Comparison of ENCODE assay signal across 16 cellular contexts in genomic region chr18:24799720-24800119, GRCh38.
DNase-seq lines count a peak whose midpoint lies in the region; ATAC-seq and TF ChIP-seq lines count a peak whose summit lies in the region.
"Had no signal": no experiment of that assay in that cellular context is flagged by ENCODE, and none has a peak within 500 bp of the region (broad histone marks: within the 10 kb centered on the region; RNA-seq: fewer than 3 reads in every experiment).

No MANE protein-coding gene starts in this region.

- in situ Hi-C loops in IMR-90 (cut with MboI; ENCODE audit: low sequenced_read_pairs): no loop called here

- peak overlapping the region; percentile 70 for H3K27ac Mint-ChIP-seq in neural progenitor cell
- H3K27ac Mint-ChIP-seq: HFFc6 had no signal

- no TSS peak for BruUV-seq in IMR-90 (replicated peaks; lab: Mats Ljungman, UMichigan)

- CTCF ChIA-PET in IMR-90 (lab: Yijun Ruan, JAX): no interaction called here

- no peaks in the 10 kb centered on the region for H3K79me1 ChIP-seq in IMR-90 (ENCODE audit: low read depth in 1 of 2, low read length in 2 of 2)

- H4K8ac ChIP-seq in IMR-90 (ENCODE audit: low read depth in 2 of 2, low read length in 2 of 2): peak overlapping the region in 1 of 2 experiments; percentile 27; a peak in 1 of 4 replicates

- H4K5ac ChIP-seq in IMR-90 (ENCODE audit: low read depth, low read length): no peak overlapping the region

- H3K4me2 ChIP-seq in IMR-90 (ENCODE audit: low read depth, low read length): no peak overlapping the region
- H3K4me2 ChIP-seq in neural progenitor cell: no peak overlapping the region
- H3K4me2 ChIP-seq: A549, PC-9 had no signal

- H3K4ac ChIP-seq in IMR-90 (ENCODE audit: low read depth, low read length): no peak overlapping the region

- H3K56ac ChIP-seq in IMR-90 (ENCODE audit: extremely low read depth, insufficient read depth, low read length): no peak overlapping the region

- H2AK5ac ChIP-seq in IMR-90 (ENCODE audit: low read depth, low read length): no peak overlapping the region

- H3K9me3 Mint-ChIP-seq in neural progenitor cell: peaks cover 17% of the 10 kb centered on the region

- no peak overlapping the region for H3K14ac ChIP-seq in IMR-90 (replicated peaks; ENCODE audit: low read depth, low read length)

- peaks cover 4% of the 10 kb centered on the region for H3K9me1 ChIP-seq in IMR-90 (ENCODE audit: insufficient read depth, low read length)

- no peak overlapping the region for H3K4me3 ChIP-seq in IMR-90 (ENCODE audit: insufficient read depth, low read depth, low read length)
- H3K4me3 ChIP-seq in esophagus muscularis mucosa: no peak overlapping the region
- no peak overlapping the region for H3K4me3 ChIP-seq in neural progenitor cell
- no peak overlapping the region for H3K4me3 ChIP-seq in lower leg skin (ENCODE audit: low read depth, poor library complexity, severe bottlenecking)
- no peak overlapping the region for H3K4me3 ChIP-seq in right atrium auricular region
- H3K4me3 ChIP-seq: A549, PC-9, SJCRH30 had no signal

- peak overlapping the region; percentile 27; the same call in 1 of the 2 replicates for H2BK120ac ChIP-seq in IMR-90 (ENCODE audit: low read depth, low read length)

- peaks cover 4% of the 10 kb centered on the region for H3K36me3 Mint-ChIP-seq in neural progenitor cell

- WGBS in IMR-90 (ENCODE audit: extremely low coverage in 2 of 2, insufficient read length in 1 of 2), 2 experiments: no CpG with 5 or more reads among the region's 4 CpGs
- WGBS in esophagus muscularis mucosa: 71% methylated on average over 4 of the region's 4 CpGs
- WGBS in lower leg skin, 2 donors: 39 to 53% methylated on average over 4 of the region's 4 CpGs

- TF ChIP-seq CTCF in C4-2B (conservative IDR thresholded peaks at IDR 0.05) (no peak), IMR-90 (conservative IDR thresholded peaks at IDR 0.05; ENCODE audit: low read depth, low read length) (no peak), esophagus muscularis mucosa (IDR thresholded peaks at IDR 0.05) (no peak), neural progenitor cell (IDR thresholded peaks at IDR 0.05) (no peak), lower leg skin (IDR thresholded peaks at IDR 0.05) (no peak), right atrium auricular region (IDR thresholded peaks at IDR 0.05) (no peak)

- no peak for TF ChIP-seq EP300 in esophagus muscularis mucosa (IDR thresholded peaks at IDR 0.05)

- TF ChIP-seq POLR2A in IMR-90 (IDR thresholded peaks at IDR 0.05; ENCODE audit: low read depth, low read length): no peak
- no peak for TF ChIP-seq POLR2A in esophagus muscularis mucosa (IDR thresholded peaks at IDR 0.05; ENCODE audit: low read depth)
- TF ChIP-seq POLR2A in lower leg skin (IDR thresholded peaks at IDR 0.05): no peak

- H3K79me2 ChIP-seq in neural progenitor cell (ENCODE audit: low read depth): no peaks in the 10 kb centered on the region

- H4K20me1 ChIP-seq in IMR-90 (ENCODE audit: insufficient read depth, low read length): no peaks in the 10 kb centered on the region
- no peaks in the 10 kb centered on the region for H4K20me1 ChIP-seq in neural progenitor cell (ENCODE audit: low read depth)

- ATAC-seq in IMR-90 (ENCODE audit: low read depth) (no peak), HG03045 (IDR thresholded peaks at IDR 0.05; ENCODE audit: unreplicated experiment) (no peak)
- ATAC-seq: A549 had no signal

- no peaks in the 10 kb centered on the region for H3F3A ChIP-seq in neural progenitor cell (ENCODE audit: low read depth)

- H2BK5ac ChIP-seq in IMR-90 (ENCODE audit: low read depth, low read length, poor library complexity, severe bottlenecking): no peak overlapping the region

- H4K91ac ChIP-seq in IMR-90 (ENCODE audit: insufficient read depth, low read depth, low read length): peak overlapping the region; percentile 65; the same call in 1 of the 2 replicates

- H3K9ac ChIP-seq in IMR-90 (ENCODE audit: low read depth, low read length) (no peak overlapping the region), neural progenitor cell (no peak overlapping the region)

- H3K36me3 ChIP-seq in IMR-90 (ENCODE audit: control insufficient read depth, insufficient read depth, low read length) (no peaks in the 10 kb centered on the region), esophagus muscularis mucosa (no peaks in the 10 kb centered on the region), neural progenitor cell (no peaks in the 10 kb centered on the region), right atrium auricular region (no peaks in the 10 kb centered on the region)
- H3K36me3 ChIP-seq: SJCRH30 had no signal

- no peak overlapping the region for H3K4me3 Mint-ChIP-seq in neural progenitor cell
- H3K4me3 Mint-ChIP-seq: HFFc6 had no signal

- H3K4me1 ChIP-seq in IMR-90 (ENCODE audit: control insufficient read depth, insufficient read depth, low read length): peaks cover 9% of the 10 kb centered on the region
- no peaks in the 10 kb centered on the region for H3K4me1 ChIP-seq in esophagus muscularis mucosa
- H3K4me1 ChIP-seq in neural progenitor cell: peaks cover 9% of the 10 kb centered on the region
- no peaks in the 10 kb centered on the region for H3K4me1 ChIP-seq in right atrium auricular region
- H3K4me1 ChIP-seq: A549, SJCRH30 had no signal

- dilution Hi-C loops in IMR-90 (cut with HindIII; ENCODE audit: low sequenced_read_pairs, unreplicated experiment): no loop called here

- no peak overlapping the region for H2AK9ac ChIP-seq in IMR-90 (replicated peaks; ENCODE audit: low read depth, low read length, poor library complexity)

- DNase-seq in IMR-90 (no peak), esophagus muscularis mucosa (ENCODE audit: extremely low spot score) (peak; percentile 50), neural progenitor cell (ENCODE audit: low spot score) (no peak), substantia nigra (lab: John Stamatoyannopoulos, UW) (no peak), lower leg skin (ENCODE audit: low spot score in 2 of 2) (no peak), right atrium auricular region (ENCODE audit: low spot score) (no peak)
- DNase-seq: C1 segment of cervical spinal cord, HFFc6, NCI-H1105, NCI-H187, NCI-H345, PC-9 had no signal

- H3K27me3 ChIP-seq in IMR-90 (ENCODE audit: control insufficient read depth, insufficient read depth, low read length) (no peaks in the 10 kb centered on the region), esophagus muscularis mucosa (peaks cover 0 to 6% (median 0%) of the 10 kb centered on the region in 4 donors), neural progenitor cell (no peaks in the 10 kb centered on the region), right atrium auricular region (no peaks in the 10 kb centered on the region)
- H3K27me3 ChIP-seq: SJCRH30 had no signal

- no peak overlapping the region; the same call in 1 of the 2 replicates for H3K18ac ChIP-seq in IMR-90 (ENCODE audit: low read depth, low read length)

- H2BK15ac ChIP-seq in IMR-90 (ENCODE audit: low read depth, low read length): no peak overlapping the region

- no peak overlapping the region for H2BK20ac ChIP-seq in IMR-90 (ENCODE audit: low read depth, low read length)

- H3K27me3 Mint-ChIP-seq in neural progenitor cell (ENCODE audit: insufficient read depth, low read depth): peaks cover 10% of the 10 kb centered on the region

- no peaks in the 10 kb centered on the region for H3K9me3 ChIP-seq in IMR-90 (ENCODE audit: control insufficient read depth, insufficient read depth, low read length)
- no peaks in the 10 kb centered on the region for H3K9me3 ChIP-seq in esophagus muscularis mucosa
- H3K9me3 ChIP-seq in neural progenitor cell (ENCODE audit: low read depth): no peaks in the 10 kb centered on the region
- no peaks in the 10 kb centered on the region for H3K9me3 ChIP-seq in right atrium auricular region
- H3K9me3 ChIP-seq: A549, SJCRH30 had no signal

- POLR2A ChIA-PET in IMR-90 (lab: Charles Lee; ENCODE audit: unreplicated experiment): no interaction called here

- peak overlapping the region; percentile 84 for H3K27ac ChIP-seq in C4-2B
- H3K27ac ChIP-seq in IMR-90 (ENCODE audit: insufficient read depth, low read length): no peak overlapping the region
- no peak overlapping the region for H3K27ac ChIP-seq in esophagus muscularis mucosa (replicated peaks in 1 of 4)
- no peak overlapping the region for H3K27ac ChIP-seq in neural progenitor cell
- H3K27ac ChIP-seq in substantia nigra (ENCODE audit: low read depth, low read length, poor library complexity, severe bottlenecking): no peak overlapping the region
- no peak overlapping the region for H3K27ac ChIP-seq in right atrium auricular region
- H3K27ac ChIP-seq: A549, PC-9, SJCRH30 had no signal

- no peak for TF ChIP-seq RAD21 in IMR-90 (IDR thresholded peaks at IDR 0.05; ENCODE audit: low read length)

- intact Hi-C loops in IMR-90 (cut with micrococcal nuclease) (no loop called here), esophagus muscularis mucosa (cut with DNase I) (loop anchor here (10.0 kb wide), 1 partner anchor 55 kb away; no protein-coding TSS in a partner anchor), lower leg skin (cut with DNase I; ENCODE audit: low total_unique reads) (no loop called here)

- no peak overlapping the region for H2AFZ ChIP-seq in IMR-90 (replicated peaks; ENCODE audit: low read length, poor library complexity)
- no peak overlapping the region for H2AFZ ChIP-seq in neural progenitor cell (replicated peaks)
- H2AFZ ChIP-seq: PC-9 had no signal

- H3K4me1 Mint-ChIP-seq in neural progenitor cell: peaks cover 19% of the 10 kb centered on the region

- no peak overlapping the region for H3K23ac ChIP-seq in IMR-90 (ENCODE audit: low read depth, low read length)

TF ChIP-seq in IMR-90, 13 proteins besides CTCF, POLR2A, EP300 and RAD21 (continues in another document):
- TF ChIP-seq MAZ (IDR thresholded peaks at IDR 0.05; ENCODE audit: borderline replicate concordance, low read depth, low read length) (no peak), MXI1 (IDR thresholded peaks at IDR 0.05; ENCODE audit: borderline replicate concordance, low read depth, low read length) (no peak), SMC3 (IDR thresholded peaks at IDR 0.05; ENCODE audit: low read depth, low read length) (no peak), RFX5 (IDR thresholded peaks at IDR 0.05; ENCODE audit: low read depth, low read length) (no peak), BHLHE40 (IDR thresholded peaks at IDR 0.05; ENCODE audit: low read depth, low read length) (no peak), MAFK (IDR thresholded peaks at IDR 0.05; ENCODE audit: low read depth, low read length) (no peak), FOS (IDR thresholded peaks at IDR 0.05; ENCODE audit: low read depth, low read length) (no peak), RCOR1 (IDR thresholded peaks at IDR 0.05; ENCODE audit: insufficient replicate concordance, low read length) (no peak), NFE2L2 (IDR thresholded peaks at IDR 0.05; ENCODE audit: low read depth, low read length) (no peak), CHD1 (IDR thresholded peaks at IDR 0.05; ENCODE audit: low read depth, low read length) (no peak)
